17 cellular contexts compared by ENCODE assay signal in genomic region chr11:60774726-60775125, GRCh38. TPM values are rescaled to one million over a fixed set of nuclear protein-coding genes. Genes with fewer than 3 reads are reported as not detected.
"Had no signal": no experiment of that assay in that cellular context is flagged by ENCODE, and none has a peak within 500 bp of the region (broad histone marks: within the 10 kb centered on the region; RNA-seq: fewer than 3 reads in every experiment).

No MANE protein-coding gene starts in this region.

- H3K27me3 ChIP-seq: left lung, pancreas, thyroid gland, upper lobe of left lung had no signal

- H3K4me1 Mint-ChIP-seq: endodermal cell had no signal

- H3K27ac ChIP-seq: left lung, pancreas, thyroid gland, VCaP had no signal

- H3K36me3 Mint-ChIP-seq: activated naive CD4-positive, alpha-beta T cell treated with anti-CD3 and anti-CD28 coated beads, Interleukin-2, amount 50 U/mL, for 24 hours had no signal

- H3K27ac Mint-ChIP-seq: activated naive CD4-positive, alpha-beta T cell treated with anti-CD3 and anti-CD28 coated beads, Interleukin-2, amount 50 U/mL, for 24 hours; activated naive CD8-positive, alpha-beta T cell treated with anti-CD3 and anti-CD28 coated beads, Interleukin-2, amount 50 U/mL, for 24 hours; endodermal cell; stimulated activated naive CD8-positive, alpha-beta T cell treated with anti-CD3 and anti-CD28 coated beads, Interleukin-15, amount 100 ng/mL, for 72 hours had no signal

- H3K27me3 Mint-ChIP-seq: activated naive CD4-positive, alpha-beta T cell treated with anti-CD3 and anti-CD28 coated beads, Interleukin-2, amount 50 U/mL, for 24 hours had no signal

- H3K4me3 ChIP-seq: heart left ventricle, left lung, lung, pancreas, thyroid gland, upper lobe of left lung had no signal

- H3K36me3 ChIP-seq: heart left ventricle, left lung, pancreas, thyroid gland, upper lobe of left lung had no signal

- H3K9me3 Mint-ChIP-seq: activated naive CD4-positive, alpha-beta T cell treated with anti-CD3 and anti-CD28 coated beads, Interleukin-2, amount 50 U/mL, for 24 hours; activated naive CD8-positive, alpha-beta T cell treated with anti-CD3 and anti-CD28 coated beads, Interleukin-2, amount 50 U/mL, for 24 hours; endodermal cell; nephron; stimulated activated naive CD8-positive, alpha-beta T cell treated with anti-CD3 and anti-CD28 coated beads, Interleukin-15, amount 100 ng/mL, for 72 hours had no signal

- H3K4me3 Mint-ChIP-seq: activated naive CD8-positive, alpha-beta T cell treated with anti-CD3 and anti-CD28 coated beads, Interleukin-2, amount 50 U/mL, for 24 hours; endodermal cell; stimulated activated naive CD8-positive, alpha-beta T cell treated with anti-CD3 and anti-CD28 coated beads, Interleukin-15, amount 100 ng/mL, for 72 hours had no signal

- H3K9me3 ChIP-seq: heart left ventricle, left lung, pancreas, thyroid gland, upper lobe of left lung had no signal

RNA-seq across cellular contexts. Expression of gene MS4A10, which starts 10.4 kb away (rescaled TPM):
- total RNA-seq: endodermal cell; esophagus mucosa; heart left ventricle; left lung; lung; mononuclear cell; myocyte; pancreas; right cardiac atrium; T-helper 1 cell treated with Interleukin-12 subunit alpha and Interleukin-12 subunit beta and Interleukin-4 antibody, amounts not matched to agents 30 ng/mL and 1 ng/mL, for 36 hours; thyroid gland; upper lobe of left lung had no signal

RNA-seq across cellular contexts. Expression of gene MS4A15, which starts 18.1 kb away (rescaled TPM):
- total RNA-seq: endodermal cell; esophagus mucosa; heart left ventricle; mononuclear cell; myocyte; right cardiac atrium; T-helper 1 cell treated with Interleukin-12 subunit alpha and Interleukin-12 subunit beta and Interleukin-4 antibody, amounts not matched to agents 30 ng/mL and 1 ng/mL, for 36 hours; thyroid gland had no signal

RNA-seq across cellular contexts. Expression of gene MS4A18, which starts 50.2 kb away (rescaled TPM):
- total RNA-seq: endodermal cell; esophagus mucosa; heart left ventricle; left lung; lung; mononuclear cell; myocyte; pancreas; right cardiac atrium; T-helper 1 cell treated with Interleukin-12 subunit alpha and Interleukin-12 subunit beta and Interleukin-4 antibody, amounts not matched to agents 30 ng/mL and 1 ng/mL, for 36 hours; thyroid gland; upper lobe of left lung had no signal
